11 cellular contexts compared by ENCODE assay signal in genomic region chr11:112292785-112293407, GRCh38. TPM values are rescaled to one million over a fixed set of nuclear protein-coding genes. Genes with fewer than 3 reads are reported as not detected.
DNase-seq lines count a peak whose midpoint lies in the region; FAIRE-seq and TF ChIP-seq lines count a peak whose summit lies in the region.
"Had no signal": no experiment of that assay in that cellular context is flagged by ENCODE, and none has a peak within 500 bp of the region (broad histone marks: within the 10 kb centered on the region; RNA-seq: fewer than 3 reads in every experiment).

No MANE protein-coding gene starts in this region.

- H3K23ac ChIP-seq in mesenchymal stem cell (ENCODE audit: low read length in 2 of 2): no peak overlapping the region

- no peak for FAIRE-seq in bronchial epithelial cell (lab: Jason Lieb, UNC)

- no peak overlapping the region for H4K91ac ChIP-seq in mesenchymal stem cell (ENCODE audit: low read length)

- H3K4me1 ChIP-seq in Karpas-422 (ENCODE audit: low read length) (peaks cover 17% of the 10 kb centered on the region), mesenchymal stem cell (ENCODE audit: control insufficient read depth, insufficient read depth, low read depth, low read length) (peaks cover 6% of the 10 kb centered on the region)

- no peak overlapping the region for H3K4ac ChIP-seq in mesenchymal stem cell (ENCODE audit: low read depth in 1 of 2, low read length in 2 of 2)

- H2BK120ac ChIP-seq in mesenchymal stem cell (ENCODE audit: low read depth, low read length): no peak overlapping the region

- peak overlapping the region in 1 of 2 experiments; percentile 90 for H3K18ac ChIP-seq in mesenchymal stem cell (ENCODE audit: low read depth in 1 of 2, low read length in 2 of 2)

- H3K9ac ChIP-seq in Karpas-422 (ENCODE audit: low read length): no peak overlapping the region
- peak overlapping the region; percentile 31 for H3K9ac ChIP-seq in mesenchymal stem cell (ENCODE audit: low read length)

- H3K4me2 ChIP-seq in Karpas-422 (ENCODE audit: low read depth, low read length, poor library complexity, severe bottlenecking) (peak overlapping the region; percentile 23), mesenchymal stem cell (ENCODE audit: low read length, poor library complexity, severe bottlenecking) (no peak overlapping the region)

- H3K4me3 ChIP-seq in Karpas-422 (ENCODE audit: low read length) (no peak overlapping the region), bronchial epithelial cell (ENCODE audit: low read depth, low read length) (no peak overlapping the region), mesenchymal stem cell (ENCODE audit: insufficient read depth in 1 of 2, low read depth in 1 of 2, low read length in 2 of 2) (no peak overlapping the region)

- H3K27ac ChIP-seq in Karpas-422 (ENCODE audit: low read length): no peak overlapping the region
- H3K27ac ChIP-seq in mesenchymal stem cell (ENCODE audit: low read length, poor library complexity, severe bottlenecking): peak overlapping the region; percentile 44

- H2AFZ ChIP-seq in Karpas-422 (ENCODE audit: low read length): no peak overlapping the region
- no peak overlapping the region for H2AFZ ChIP-seq in mesenchymal stem cell (ENCODE audit: low read depth, low read length)

- no peaks in the 10 kb centered on the region for H3K79me1 ChIP-seq in mesenchymal stem cell (replicated peaks; ENCODE audit: low read length, poor library complexity, severe bottlenecking)

- no peaks in the 10 kb centered on the region for H3K9me3 ChIP-seq in Karpas-422 (ENCODE audit: low read length)
- no peaks in the 10 kb centered on the region for H3K9me3 ChIP-seq in mesenchymal stem cell (ENCODE audit: control insufficient read depth, low read length)

- H2BK5ac ChIP-seq in mesenchymal stem cell (ENCODE audit: low read depth, low read length, poor library complexity, severe bottlenecking): no peak overlapping the region

- TF ChIP-seq CTCF in AG09319 (IDR thresholded peaks at IDR 0.05; ENCODE audit: low read depth, low read length): no peak
- TF ChIP-seq CTCF in bronchial epithelial cell (IDR thresholded peaks at IDR 0.05; ENCODE audit: insufficient read depth, low read length, severe bottlenecking): no peak

- H4K8ac ChIP-seq in mesenchymal stem cell (ENCODE audit: low read length): no peak overlapping the region

- no peak overlapping the region for H2AK5ac ChIP-seq in mesenchymal stem cell (ENCODE audit: low read length, severe bottlenecking)

- H3K79me2 ChIP-seq in Karpas-422 (ENCODE audit: low read length): no peaks in the 10 kb centered on the region

- no peaks in the 10 kb centered on the region for H3K36me3 ChIP-seq in Karpas-422 (ENCODE audit: insufficient read depth, low read length)
- H3K36me3 ChIP-seq in bronchial epithelial cell (ENCODE audit: control insufficient read depth, insufficient read depth, low read length): peaks cover 2% of the 10 kb centered on the region
- peaks cover 0 to 2% of the 10 kb centered on the region in 2 experiments for H3K36me3 ChIP-seq in mesenchymal stem cell (ENCODE audit: control insufficient read depth in 1 of 2, insufficient read depth in 2 of 2, low read depth in 1 of 2, low read length in 2 of 2)

- peak overlapping the region in 1 of 2 experiments; percentile 80 for H2BK12ac ChIP-seq in mesenchymal stem cell (ENCODE audit: low read length in 2 of 2)

- H2BK15ac ChIP-seq in mesenchymal stem cell (ENCODE audit: low read depth, poor library complexity, severe bottlenecking): no peak overlapping the region

- H4K20me1 ChIP-seq in Karpas-422 (ENCODE audit: insufficient read depth, low read depth, low read length): no peaks in the 10 kb centered on the region

- no peak overlapping the region for H3K14ac ChIP-seq in mesenchymal stem cell (ENCODE audit: low read length in 2 of 2)

- H3K27me3 ChIP-seq in Karpas-422 (ENCODE audit: low read length) (no peaks in the 10 kb centered on the region), bronchial epithelial cell (ENCODE audit: control insufficient read depth, insufficient read depth, low read length) (no peaks in the 10 kb centered on the region), mesenchymal stem cell (ENCODE audit: control insufficient read depth in 1 of 2, insufficient read depth in 1 of 2, low read length in 2 of 2) (no peaks in the 10 kb centered on the region)

- no peaks in the 10 kb centered on the region for H3K9me2 ChIP-seq in Karpas-422 (replicated peaks; ENCODE audit: insufficient read depth, low read length)

- peak; percentile 77 for DNase-seq in AG09319 (ENCODE audit: extremely low read depth, low read depth)
- DNase-seq in Karpas-422: peak; percentile 43
- DNase-seq in bronchial epithelial cell (ENCODE audit: low read depth): peak; percentile 93
- DNase-seq in mesenchymal stem cell: peak; percentile 60
- no peak for DNase-seq in stimulated activated CD4-positive, alpha-beta T cell treated with anti-CD3 and anti-CD28 coated beads, Interleukin-4, amount 100 ng/mL, for 24 hours
- no peak for DNase-seq in NCI-H187 (lab: John Stamatoyannopoulos, UW)
- no peak for DNase-seq in hippocampal formation (lab: John Stamatoyannopoulos, UW)
- no peak for DNase-seq in NCI-H2029 treated with DMSO at 0.1 percent for 48 hours (lab: John Stamatoyannopoulos, UW)
- DNase-seq: activated CD4-positive, alpha-beta T cell treated with anti-CD3 and anti-CD28 coated beads, Interleukin-2, amount 50 U/mL, for 1 hour; NCI-H2107; nephron progenitor cell had no signal

RNA-seq across cellular contexts. Expression of gene PLET1, which starts 32.2 kb away (rescaled TPM):
- total RNA-seq in Karpas-422 (2014; rRNA removed; shearing (Covaris generic); ENCODE audit: low replicate concordance): not detected in 2 replicates
- not detected in 2 replicates for total RNA-seq in bronchial epithelial cell
- polyA plus RNA-seq in mesenchymal stem cell (2013, experiment 1 of 2): not detected
- not detected for polyA plus RNA-seq in mesenchymal stem cell (2013, experiment 2 of 2)

Comparison
In these comparisons a context has a peak if more than half of its experiments do, and no peak if none do; other contexts are left out.
1. DNase-seq: peak in AG09319 (single experiment), Karpas-422 (single experiment), bronchial epithelial cell (single experiment) and mesenchymal stem cell (single experiment); none in stimulated activated CD4-positive, alpha-beta T cell treated with anti-CD3 and anti-CD28 coated beads, Interleukin-4, amount 100 ng/mL, for 24 hours (single experiment), NCI-H187 (0 of 2), hippocampal formation (0 of 2) and NCI-H2029 treated with DMSO at 0.1 percent for 48 hours (single experiment).